In the genomic region with DNA sequence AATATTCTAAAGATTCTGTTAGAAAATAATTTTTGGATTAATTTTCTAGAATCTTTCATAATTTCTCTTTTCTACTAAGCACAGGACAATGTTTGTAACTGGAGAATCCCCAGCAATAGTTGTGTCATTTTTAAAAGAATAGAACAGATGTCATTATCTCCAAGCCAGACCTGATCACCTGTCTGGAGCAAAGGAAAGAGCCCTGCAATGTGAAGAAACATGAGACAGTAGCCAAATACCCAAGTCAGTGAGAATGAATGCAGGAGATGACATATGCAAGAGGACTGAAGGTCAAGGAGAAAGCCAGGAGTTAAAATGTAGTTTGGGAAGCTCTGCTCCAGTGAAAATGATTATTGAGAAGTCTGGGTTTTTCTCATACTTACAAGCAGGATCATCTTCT, we compare ENCODE assay signal across 26 cellular contexts.
"Had no signal": no experiment of that assay in that cellular context is flagged by ENCODE, and none has a peak within 500 bp of the region (broad histone marks: within the 10 kb centered on the region; RNA-seq: fewer than 3 reads in every experiment).

No MANE protein-coding gene starts in this region.

- H3K4me3 ChIP-seq: stomach, suprapubic skin, testis, thoracic aorta, thyroid gland, tibial artery, tibial nerve, transverse colon, upper lobe of left lung, upper lobe of right lung, uterus, vagina had no signal

- DNase-seq: stimulated activated CD4-positive, alpha-beta T cell treated with anti-CD3 and anti-CD28 coated beads, Interleukin-2, amount 100 ng/mL, for 48 hours; stimulated activated CD4-positive, alpha-beta T cell treated with anti-CD3 and anti-CD28 coated beads, Interleukin-4, amount 100 ng/mL, for 1 hour; stimulated activated CD4-positive, alpha-beta T cell treated with anti-CD3 and anti-CD28 coated beads, Interleukin-4, amount 100 ng/mL, for 24 hours; stimulated activated CD4-positive, alpha-beta T cell treated with anti-CD3 and anti-CD28 coated beads, Interleukin-4, amount 100 ng/mL, for 4 hours; stimulated activated CD8-positive, alpha-beta memory T cell treated with anti-CD3 and anti-CD28 coated beads, Interleukin-4, amount 100 ng/mL, for 48 hours; stimulated activated naive B cell treated with anti-CD40 and anti-IgM and Interleukin-4, amounts not matched to agents 10 μg/mL and 1 μg/mL and 100 μg/mL, for 72 hours; stimulated activated naive CD4-positive, alpha-beta T cell; stimulated activated naive CD4-positive, alpha-beta T cell treated with Interleukin-2 at 50 U/mL for 16 hours; stimulated activated naive CD8-positive, alpha-beta T cell treated with anti-CD3 and anti-CD28 coated beads, Interleukin-15, amount 100 ng/mL, for 72 hours; stimulated activated naive CD8-positive, alpha-beta T cell treated with anti-CD3 and anti-CD28 coated beads, Interleukin-15, Interleukin-2, amounts not matched to agents 100 U/mL and 50 U/mL, for 24 hours; stomach; substantia nigra; testis; thyroid gland; tibial artery; transverse colon; trophoblast cell; upper lobe of right lung; uterus had no signal

- H3K27ac ChIP-seq: stomach, suprapubic skin, testis, thoracic aorta, thyroid gland, tibial artery, tibial nerve, transverse colon, upper lobe of left lung, upper lobe of right lung, uterus, vagina had no signal

- H3K4me1 ChIP-seq: stomach, suprapubic skin, testis, thyroid gland, tibial artery, tibial nerve, transverse colon, upper lobe of left lung, upper lobe of right lung, uterus, vagina had no signal

- H3K36me3 ChIP-seq: stomach, suprapubic skin, thoracic aorta, thyroid gland, tibial artery, tibial nerve, transverse colon, upper lobe of left lung, upper lobe of right lung, uterus, vagina had no signal

- H3K9me3 ChIP-seq: stomach, suprapubic skin, testis, thoracic aorta, thyroid gland, tibial artery, tibial nerve, transverse colon, upper lobe of left lung, upper lobe of right lung, uterus, vagina had no signal

- ATAC-seq: stimulated activated effector memory CD8-positive, alpha-beta T cell treated with anti-CD3 and anti-CD28 coated beads, Interleukin-12 subunit alpha, Interleukin-12 subunit beta, amount 100 ng/mL, for 72 hours; stimulated activated memory B cell treated with anti-CD40 and anti-IgM and Interleukin-4, amounts not matched to agents 10 μg/mL and 1 μg/mL and 100 μg/mL, for 72 hours; stimulated activated naive B cell treated with anti-CD40 and anti-IgM and Interleukin-4, amounts not matched to agents 10 μg/mL and 1 μg/mL and 100 μg/mL, for 72 hours; stimulated activated naive CD8-positive, alpha-beta T cell treated with anti-CD3 and anti-CD28 coated beads, Interleukin-15, amount 100 ng/mL, for 72 hours; stimulated activated naive CD8-positive, alpha-beta T cell treated with anti-CD3 and anti-CD28 coated beads, Interleukin-15, Interleukin-2, amounts not matched to agents 100 U/mL and 50 U/mL, for 24 hours; upper lobe of right lung had no signal

- H3K27me3 ChIP-seq: stomach, suprapubic skin, testis, thyroid gland, tibial artery, tibial nerve, transverse colon, upper lobe of left lung, upper lobe of right lung, uterus, vagina had no signal
